In genomic region chr4:4259484-4260100, GRCh38 we compare ENCODE assay signal across 14 cellular contexts. TPM values are rescaled to one million over a fixed set of nuclear protein-coding genes. Genes with fewer than 3 reads are reported as not detected.
DNase-seq lines count a peak whose midpoint lies in the region; ATAC-seq, FAIRE-seq and TF ChIP-seq lines count a peak whose summit lies in the region.
"Had no signal": no experiment of that assay in that cellular context is flagged by ENCODE, and none has a peak within 500 bp of the region (broad histone marks: within the 10 kb centered on the region; RNA-seq: fewer than 3 reads in every experiment).

No MANE protein-coding gene starts in this region.

- H3K27me3 ChIP-seq in OCI-LY3 (ENCODE audit: low read depth, low read length) (0 out of 2 replicates have a peak, but pooled peaks cover 4% of the 10 kb centered on the region), small intestine (ENCODE audit: control insufficient read depth in 2 of 2, insufficient read depth in 2 of 2, low read length in 2 of 2) (no peaks in the 10 kb centered on the region)
- H3K27me3 ChIP-seq: foreskin keratinocyte had no signal

- no peaks in the 10 kb centered on the region for H3K79me2 ChIP-seq in OCI-LY3 (ENCODE audit: low read length)

- FAIRE-seq in small intestine (lab: Jason Lieb, UNC): no peak

- DNase-seq in NCI-H748 (lab: John Stamatoyannopoulos, UW; ENCODE audit: unreplicated experiment): peak; percentile 0
- DNase-seq in NCI-H748 treated with DMSO at 0.1 percent for 48 hours (lab: John Stamatoyannopoulos, UW): no peak
- DNase-seq in left colon: no peak
- DNase-seq in small intestine: peak; percentile 11
- DNase-seq in iPS-NIHi7 (ENCODE audit: extremely low spot score): no peak
- DNase-seq in DMS79 (lab: John Stamatoyannopoulos, UW): no peak
- DNase-seq: activated CD4-positive, alpha-beta memory T cell treated with anti-CD3 and anti-CD28 coated beads for 36 hours; sigmoid colon; stimulated activated CD4-positive, alpha-beta T cell treated with anti-CD3 and anti-CD28 coated beads, Interleukin-4, amount 100 ng/mL, for 4 hours had no signal

- H4K20me1 ChIP-seq in OCI-LY3 (ENCODE audit: insufficient read depth, low read length): no peaks in the 10 kb centered on the region

- intact Hi-C loops in left colon (cut with DNase I, micrococcal nuclease): no loop called here

- H2AFZ ChIP-seq in OCI-LY3 (ENCODE audit: low read depth, low read length): peak overlapping the region; percentile 94

- peak overlapping the region; percentile 75 for H3K4me2 ChIP-seq in OCI-LY3 (ENCODE audit: low read length)

- no peak for TF ChIP-seq CTCF in OCI-LY3 (IDR thresholded peaks at IDR 0.05; ENCODE audit: low read depth, low read length)

- H3K9ac ChIP-seq in OCI-LY3 (ENCODE audit: low read length): peak overlapping the region; percentile 46

- H3K9me3 ChIP-seq in OCI-LY3 (ENCODE audit: insufficient read depth, low read length): no peaks in the 10 kb centered on the region
- H3K9me3 ChIP-seq in small intestine (ENCODE audit: control insufficient read depth, low read depth): no peaks in the 10 kb centered on the region
- H3K9me3 ChIP-seq: neutrophil, sigmoid colon had no signal

- H3K4me1 ChIP-seq in OCI-LY3 (ENCODE audit: low read length) (peaks cover 27% of the 10 kb centered on the region), small intestine (ENCODE audit: control insufficient read depth in 2 of 2, insufficient read depth in 1 of 2, low read depth in 1 of 2, low read length in 1 of 2) (no peaks in the 10 kb centered on the region)
- H3K4me1 ChIP-seq: foreskin keratinocyte, sigmoid colon had no signal

- no peaks in the 10 kb centered on the region for H3K36me3 ChIP-seq in OCI-LY3 (replicated peaks; ENCODE audit: low read depth, low read length)
- no peaks in the 10 kb centered on the region for H3K36me3 ChIP-seq in small intestine (ENCODE audit: control insufficient read depth in 2 of 2, insufficient read depth in 2 of 2, low read length in 2 of 2)
- H3K36me3 ChIP-seq: neutrophil, sigmoid colon had no signal

- WGBS in small intestine, 3 donors: 12 to 37% (median 24%) methylated on average over 9 of the region's 9 CpGs

- peak overlapping the region; percentile 54 for H3K4me3 ChIP-seq in OCI-LY3 (ENCODE audit: low read length)
- no peak overlapping the region for H3K4me3 ChIP-seq in small intestine (ENCODE audit: low read depth in 1 of 2, low read length in 2 of 2)
- H3K4me3 ChIP-seq: sigmoid colon had no signal

- ATAC-seq in left colon (peak; percentile 58), HG03175 (IDR thresholded peaks at IDR 0.05; ENCODE audit: unreplicated experiment) (no peak)

- H3K27ac ChIP-seq in OCI-LY3 (ENCODE audit: low read length) (peak overlapping the region; percentile 7; the same call in 1 of the 2 replicates), small intestine (ENCODE audit: low read depth in 1 of 2, low read length in 1 of 2) (peak overlapping the region in 1 of 2 donors; percentile 3)
- H3K27ac ChIP-seq: foreskin keratinocyte, neutrophil, sigmoid colon had no signal

RNA-seq across cellular contexts. Expression of gene TMEM128, which starts 11.6 kb away (rescaled TPM):
- 10 to 100 TPM; 20.0 to 25.7 TPM for total RNA-seq in left colon
- 10 to 100 TPM; 15.7 to 24.0 (median 21.6) TPM for polyA plus RNA-seq in small intestine

RNA-seq across cellular contexts. Expression of gene LYAR, which starts 30.4 kb away (rescaled TPM):
- 1 to 10 TPM; 5.7 to 7.1 TPM for total RNA-seq in left colon
- 10 to 100 TPM in 1 of 3 donors, 1 to 10 TPM in 2; 4.5 to 19.7 (median 7.6) TPM for polyA plus RNA-seq in small intestine

RNA-seq across cellular contexts. Expression of gene ZBTB49, which starts 30.5 kb away (rescaled TPM):
- 1 to 10 TPM; 3.8 to 5.5 TPM for total RNA-seq in left colon
- polyA plus RNA-seq in small intestine: 1 to 10 TPM; 1.8 to 2.7 (median 2.4) TPM

RNA-seq across cellular contexts. Expression of gene OTOP1, which starts 32.9 kb away (rescaled TPM):
- total RNA-seq in left colon: not detected
- not detected for polyA plus RNA-seq in small intestine
- total RNA-seq: activated CD4-positive, alpha-beta memory T cell treated with anti-CD3 and anti-CD28 coated beads for 36 hours; foreskin keratinocyte; H4; sigmoid colon had no signal
- polyA plus RNA-seq: foreskin keratinocyte, sigmoid colon had no signal

Comparison
In these comparisons a context has a peak if more than half of its experiments do, and no peak if none do; other contexts are left out.
1. DNase-seq: peak in NCI-H748 (single experiment) and small intestine (single experiment); none in NCI-H748 treated with DMSO at 0.1 percent for 48 hours (single experiment), left colon (0 of 2), iPS-NIHi7 (single experiment) and DMS79 (single experiment).